ENCODE assay signal across 10 cellular contexts in the genomic region with DNA sequence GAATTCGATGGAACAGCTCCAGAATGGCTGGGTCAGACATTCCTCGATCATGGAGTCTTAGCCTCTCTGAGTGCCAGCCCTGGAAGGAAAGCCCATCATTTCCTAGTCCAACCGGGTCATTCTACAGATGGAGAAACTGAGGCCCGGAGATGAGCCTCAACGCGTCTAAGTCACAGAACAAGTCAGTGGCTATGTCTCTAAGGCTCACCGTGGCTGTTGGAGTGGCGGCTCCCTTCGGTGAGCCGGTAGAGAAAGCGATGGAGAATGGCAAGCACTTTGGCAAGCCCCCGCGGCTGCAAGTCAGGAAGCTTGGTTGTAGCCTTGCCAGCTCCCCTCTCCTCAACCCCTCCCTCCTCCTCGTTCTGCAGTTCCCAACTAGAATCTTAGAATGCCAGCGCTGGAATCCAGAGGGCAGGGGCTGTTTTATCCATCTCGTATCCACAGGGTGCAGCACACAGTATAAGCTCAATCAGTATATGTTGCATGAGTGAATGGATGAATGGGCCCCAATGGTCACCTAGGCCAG. TPM values are rescaled to one million over a fixed set of nuclear protein-coding genes. Genes with fewer than 3 reads are reported as not detected.
DNase-seq lines count a peak whose midpoint lies in the region; ATAC-seq and TF ChIP-seq lines count a peak whose summit lies in the region.
"Had no signal": no experiment of that assay in that cellular context is flagged by ENCODE, and none has a peak within 500 bp of the region (broad histone marks: within the 10 kb centered on the region; RNA-seq: fewer than 3 reads in every experiment).

No MANE protein-coding gene starts in this region.

- CTCF ChIA-PET in Panc1 (lab: Charles Lee), result no interaction called here

- H2AFZ ChIP-seq in ACC112 (ENCODE audit: low read length, unreplicated experiment) (peak overlapping the region; percentile 99), trophoblast cell (ENCODE audit: insufficient read depth, low read length, poor library complexity) (no peak overlapping the region)

- POLR2A ChIA-PET in Panc1 (lab: Charles Lee), result no interaction called here

- H4K91ac ChIP-seq in trophoblast cell (ENCODE audit: low read depth, low read length), result no peak overlapping the region

- peak overlapping the region; percentile 20 for H3K14ac ChIP-seq in trophoblast cell (ENCODE audit: low read length)

- in situ Hi-C loops in Panc1 (cut with HindIII; ENCODE audit: low pct_unique_long_range_greater_than_20kb, low sequenced_read_pairs), result no loop called here

- H4K8ac ChIP-seq in trophoblast cell (ENCODE audit: low read depth, low read length), result no peak overlapping the region

- H3K23ac ChIP-seq in trophoblast cell (ENCODE audit: low read length), result no peak overlapping the region

- H3K9me3 ChIP-seq in Panc1 (ENCODE audit: control insufficient read depth, insufficient read depth, low read depth, low read length) (no peaks in the 10 kb centered on the region), trophoblast cell (ENCODE audit: insufficient read depth, low read depth, low read length) (no peaks in the 10 kb centered on the region)

- 0 out of 2 replicates have a peak, but pooled peaks have one; percentile 13 for ATAC-seq in Panc1
- no peak for ATAC-seq in foreskin keratinocyte
- ATAC-seq in HG03521 (IDR thresholded peaks at IDR 0.05; ENCODE audit: unreplicated experiment), result no peak
- ATAC-seq: T-helper 17 cell had no signal

- peaks cover 12% of the 10 kb centered on the region for H3K79me1 ChIP-seq in trophoblast cell (ENCODE audit: low read length)

- peak overlapping the region; percentile 76 for H3K4me2 ChIP-seq in trophoblast cell (ENCODE audit: low read length)

- H3K36me3 ChIP-seq in ACC112 (ENCODE audit: insufficient read depth, low read length) (no peaks in the 10 kb centered on the region), Panc1 (ENCODE audit: control insufficient read depth, insufficient read depth, low read length) (no peaks in the 10 kb centered on the region), trophoblast cell (ENCODE audit: control insufficient read depth in 1 of 2, insufficient read depth in 2 of 2, low read length in 2 of 2) (no peaks in the 10 kb centered on the region)

- DNase-seq in Panc1 (ENCODE audit: low read depth, low spot score) (no peak), foreskin keratinocyte (no peak), trophoblast cell (no peak), cerebellum (ENCODE audit: low spot score) (no peak)
- no peak for DNase-seq in central memory CD4-positive, alpha-beta T cell
- DNase-seq in activated CD4-positive, alpha-beta T cell treated with anti-CD3 and anti-CD28 coated beads, Interleukin-2, amount 50 U/mL, for 48 hours, result no peak
- DNase-seq: NCI-H1105 treated with DMSO at 0.1 percent for 48 hours, T-helper 17 cell had no signal

- H3K27ac ChIP-seq in ACC112 (ENCODE audit: low read depth, low read length) (no peak overlapping the region), Panc1 (ENCODE audit: low read length) (peak overlapping the region; percentile 79; the same call in 1 of the 2 replicates), foreskin keratinocyte (peak overlapping the region; percentile 58), trophoblast cell (ENCODE audit: low read depth, low read length) (peak overlapping the region; percentile 44)

- peaks cover 24% of the 10 kb centered on the region for H3K4me1 ChIP-seq in ACC112 (ENCODE audit: control insufficient read depth, insufficient read depth, low read length, unreplicated experiment)
- H3K4me1 ChIP-seq in Panc1 (ENCODE audit: control insufficient read depth, insufficient read depth, low read length), result peaks cover 36% of the 10 kb centered on the region
- peaks cover 6% of the 10 kb centered on the region for H3K4me1 ChIP-seq in foreskin keratinocyte
- H3K4me1 ChIP-seq in trophoblast cell (ENCODE audit: control insufficient read depth in 1 of 2, insufficient read depth in 2 of 2, low read length in 2 of 2), result peaks cover 22 to 23% of the 10 kb centered on the region in 2 experiments

- WGBS in trophoblast cell (ENCODE audit: extremely low coverage, insufficient coverage, insufficient read length), result no CpG with 5 or more reads among the region's 16 CpGs

- no peak overlapping the region for H2BK5ac ChIP-seq in trophoblast cell (ENCODE audit: low read depth, low read length, poor library complexity)

- TF ChIP-seq CTCF in Panc1 (IDR thresholded peaks at IDR 0.05) (no peak), foreskin keratinocyte (conservative IDR thresholded peaks at IDR 0.05) (no peak)

- H2BK12ac ChIP-seq in trophoblast cell (ENCODE audit: low read length), result peak overlapping the region; percentile 54

- H3K4me3 ChIP-seq in ACC112 (ENCODE audit: low read depth, low read length) (peak overlapping the region; percentile 67), Panc1 (ENCODE audit: low read depth in 2 of 2, low read length in 2 of 2) (peak overlapping the region; percentile 54 to 84), trophoblast cell (ENCODE audit: low read depth, low read length) (no peak overlapping the region)

- H3K79me2 ChIP-seq in ACC112 (ENCODE audit: control insufficient read depth, insufficient read depth, low read length, unreplicated experiment) (no peaks in the 10 kb centered on the region), trophoblast cell (ENCODE audit: control insufficient read depth, insufficient read depth, low read length, poor library complexity) (peaks cover 2% of the 10 kb centered on the region)

- no peak overlapping the region for H3K4ac ChIP-seq in trophoblast cell (ENCODE audit: low read depth, low read length)

- no peak overlapping the region for H4K12ac ChIP-seq in trophoblast cell (ENCODE audit: low read depth, low read length)

- no peak overlapping the region for H3K9ac ChIP-seq in trophoblast cell (ENCODE audit: low read length)

- H3K27me3 ChIP-seq in ACC112 (ENCODE audit: insufficient read depth, low read length) (no peaks in the 10 kb centered on the region), Panc1 (ENCODE audit: control insufficient read depth, insufficient read depth, low read length) (no peaks in the 10 kb centered on the region), foreskin keratinocyte (no peaks in the 10 kb centered on the region), trophoblast cell (ENCODE audit: insufficient read depth, low read length) (no peaks in the 10 kb centered on the region)

- H3K18ac ChIP-seq in trophoblast cell (ENCODE audit: low read length), result no peak overlapping the region

- no TSS peak for BruUV-seq in Panc1 (replicated peaks; lab: Mats Ljungman, UMichigan)

- peak overlapping the region; percentile 24 for H2BK120ac ChIP-seq in trophoblast cell (ENCODE audit: insufficient read depth, low read length, poor library complexity)

- intact Hi-C loops in Panc1 (cut with micrococcal nuclease; ENCODE audit: unreplicated experiment), result no loop called here

- H2AK5ac ChIP-seq in trophoblast cell (ENCODE audit: low read length), result no peak overlapping the region

RNA-seq across cellular contexts. Expression of a gene that starts 0.4 kb away (rescaled TPM):
- total RNA-seq in Panc1 (2021; ENCODE audit: unreplicated experiment), result 18.6 TPM
- 16.4 TPM for polyA plus RNA-seq in Panc1 (2012; ENCODE audit: insufficient read length)
- total RNA-seq in foreskin keratinocyte, result 4.7 and 5.0 TPM in 2 replicates
- 3.5 and 3.7 TPM in 2 replicates for polyA plus RNA-seq in foreskin keratinocyte
- polyA plus RNA-seq in trophoblast cell (2013), result 5.1 and 5.3 TPM in 2 replicates
- total RNA-seq in cerebellum, result 1.4 TPM
- total RNA-seq: T-helper 17 cell had no signal

RNA-seq across cellular contexts. Expression of a gene that starts 13.6 kb away (rescaled TPM):
- total RNA-seq in Panc1 (2021; ENCODE audit: unreplicated experiment) (0.51 TPM), foreskin keratinocyte (0.04 TPM in 1 of 2 replicates, not detected in the other), cerebellum (7.5 TPM)
- polyA plus RNA-seq in Panc1 (2012; ENCODE audit: insufficient read length), result 0.28 TPM
- polyA plus RNA-seq in foreskin keratinocyte, result 0.01 TPM in 1 of 2 replicates, not detected in the other
- 0.21 and 0.40 TPM in 2 replicates for polyA plus RNA-seq in trophoblast cell (2013)
- total RNA-seq: T-helper 17 cell had no signal

RNA-seq across cellular contexts. Expression of a gene that starts 54.4 kb away (rescaled TPM):
- total RNA-seq in Panc1 (2021; ENCODE audit: unreplicated experiment), result 92.8 TPM
- 45.0 TPM for polyA plus RNA-seq in Panc1 (2012; ENCODE audit: insufficient read length)
- 76.4 and 97.3 TPM in 2 replicates for total RNA-seq in foreskin keratinocyte
- polyA plus RNA-seq in foreskin keratinocyte, result 46.1 and 61.7 TPM in 2 replicates
- polyA plus RNA-seq in trophoblast cell (2013), result 38.5 and 40.8 TPM in 2 replicates
- total RNA-seq in cerebellum, result 14.5 TPM
